14 cellular contexts compared by ENCODE assay signal in the genomic region with DNA sequence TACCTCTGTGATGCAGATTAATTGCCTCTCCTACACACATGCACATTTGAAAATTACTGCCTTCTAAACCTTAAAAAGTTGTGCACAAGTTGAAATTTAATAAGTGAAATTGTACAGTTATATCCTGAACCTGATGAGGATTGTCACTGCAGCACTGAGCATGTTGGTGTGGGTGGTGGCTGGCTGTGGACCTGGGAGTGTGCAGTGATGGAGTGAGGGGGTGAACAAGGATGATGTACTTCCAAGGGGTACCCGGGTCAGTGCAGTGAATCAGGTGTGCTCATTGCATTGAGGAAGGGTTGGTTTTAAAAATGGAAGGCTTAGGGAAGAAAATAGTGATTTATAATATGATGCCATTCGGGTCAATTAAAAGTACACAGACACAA.
"Had no signal": no experiment of that assay in that cellular context is flagged by ENCODE, and none has a peak within 500 bp of the region (broad histone marks: within the 10 kb centered on the region; RNA-seq: fewer than 3 reads in every experiment).

No MANE protein-coding gene starts in this region.

- H3K27ac ChIP-seq: esophagus squamous epithelium, SJSA1, thyroid gland had no signal

- ATAC-seq: activated naive CD8-positive, alpha-beta T cell treated with anti-CD3 and anti-CD28 coated beads, Interleukin-2, amount 50 U/mL, for 24 hours had no signal

- H3K9me3 ChIP-seq: esophagus squamous epithelium, thyroid gland had no signal

- DNase-seq: activated CD4-positive, alpha-beta T cell treated with anti-CD3 and anti-CD28 coated beads, Interleukin-2, amount 10 ng/mL, durations not matched to agents 24 days and 14 days; activated CD4-positive, CD25-positive, alpha-beta regulatory T cell; activated naive CD8-positive, alpha-beta T cell treated with anti-CD3 and anti-CD28 coated beads, Interleukin-2, amount 50 U/mL, for 24 hours; anterior cingulate cortex; cerebellar nuclear complex; effector CD8-positive, alpha-beta T cell; esophagus squamous epithelium; stimulated activated naive CD4-positive, alpha-beta T cell; thyroid gland had no signal

- H3K4me3 Mint-ChIP-seq: activated CD4-positive, alpha-beta T cell treated with anti-CD3 and anti-CD28 coated beads, Interleukin-2, amount 10 ng/mL, durations not matched to agents 24 days and 14 days; activated naive CD8-positive, alpha-beta T cell treated with anti-CD3 and anti-CD28 coated beads, Interleukin-2, amount 50 U/mL, for 24 hours; activated T-helper 1 cell treated with anti-CD3 and anti-CD28 coated beads, Interleukin-12 subunit alpha, Interleukin-12 subunit beta, Interleukin-2, Interleukin-4 antibody, amounts not matched to agents 30 ng/mL and 10 ng/mL and 1 ng/mL, durations not matched to agents 14 hours and 24 hours and 36 hours; brain; memory B cell; T-helper 2 cell treated with Interferon-gamma antibody and Interleukin-4, amounts not matched to agents 5 μg/mL and 100 μg/mL, for 36 hours had no signal

- H3K9me3 Mint-ChIP-seq: activated CD4-positive, alpha-beta T cell treated with anti-CD3 and anti-CD28 coated beads, Interleukin-2, amount 10 ng/mL, durations not matched to agents 24 days and 14 days; activated naive CD8-positive, alpha-beta T cell treated with anti-CD3 and anti-CD28 coated beads, Interleukin-2, amount 50 U/mL, for 24 hours; activated T-helper 1 cell treated with anti-CD3 and anti-CD28 coated beads, Interleukin-12 subunit alpha, Interleukin-12 subunit beta, Interleukin-2, Interleukin-4 antibody, amounts not matched to agents 30 ng/mL and 10 ng/mL and 1 ng/mL, durations not matched to agents 14 hours and 24 hours and 36 hours; brain; memory B cell; T-helper 2 cell treated with Interferon-gamma antibody and Interleukin-4, amounts not matched to agents 5 μg/mL and 100 μg/mL, for 36 hours had no signal

- H3K27me3 ChIP-seq: esophagus squamous epithelium, SJSA1, thyroid gland had no signal

- H3K27me3 Mint-ChIP-seq: activated CD4-positive, alpha-beta T cell treated with anti-CD3 and anti-CD28 coated beads, Interleukin-2, amount 10 ng/mL, durations not matched to agents 24 days and 14 days; activated naive CD8-positive, alpha-beta T cell treated with anti-CD3 and anti-CD28 coated beads, Interleukin-2, amount 50 U/mL, for 24 hours; brain; memory B cell had no signal

- H3K27ac Mint-ChIP-seq: activated CD4-positive, alpha-beta T cell treated with anti-CD3 and anti-CD28 coated beads, Interleukin-2, amount 10 ng/mL, durations not matched to agents 24 days and 14 days; activated naive CD8-positive, alpha-beta T cell treated with anti-CD3 and anti-CD28 coated beads, Interleukin-2, amount 50 U/mL, for 24 hours; activated T-helper 1 cell treated with anti-CD3 and anti-CD28 coated beads, Interleukin-12 subunit alpha, Interleukin-12 subunit beta, Interleukin-2, Interleukin-4 antibody, amounts not matched to agents 30 ng/mL and 10 ng/mL and 1 ng/mL, durations not matched to agents 14 hours and 24 hours and 36 hours; memory B cell; T-helper 2 cell treated with Interferon-gamma antibody and Interleukin-4, amounts not matched to agents 5 μg/mL and 100 μg/mL, for 36 hours had no signal
